Comparison of ENCODE assay signal across 8 cellular contexts in the genomic region with DNA sequence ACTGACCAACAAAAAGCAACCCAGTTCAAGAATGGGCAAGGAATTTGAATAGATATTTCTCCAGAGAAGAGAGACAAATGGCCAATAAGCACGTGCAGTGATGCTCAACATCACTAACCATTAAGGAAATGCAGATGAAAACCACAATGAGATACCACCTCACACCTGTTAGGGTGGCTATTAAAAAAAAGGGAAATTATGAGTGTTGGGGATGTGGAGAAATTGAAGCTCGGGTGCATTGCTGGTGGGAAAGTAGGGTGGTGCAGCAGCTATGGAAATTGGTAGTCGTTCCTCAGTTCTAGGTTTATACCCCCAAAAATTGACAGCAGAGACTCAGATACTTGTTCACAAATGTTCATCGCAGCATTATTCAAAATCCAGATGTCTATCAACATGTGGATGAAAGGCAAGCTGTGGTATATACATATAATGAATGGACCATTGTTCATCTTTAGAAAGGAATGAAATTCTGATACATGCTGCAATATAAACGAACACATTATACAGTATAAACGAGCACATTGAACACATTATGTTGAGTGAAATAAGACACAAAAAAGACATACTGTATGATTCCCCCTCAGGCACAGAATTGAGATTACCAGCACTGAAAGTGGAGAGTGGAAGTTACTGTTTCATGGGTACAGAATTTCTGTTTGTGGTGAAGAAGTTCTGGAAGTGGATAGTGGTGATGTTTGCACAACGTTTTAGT. TPM values are rescaled to one million over a fixed set of nuclear protein-coding genes. Genes with fewer than 3 reads are reported as not detected.
A peak's percentile ranks its signal among the peaks of the same experiment; 100 is the strongest.
DNase-seq lines count a peak whose midpoint lies in the region; ATAC-seq, FAIRE-seq and TF ChIP-seq lines count a peak whose summit lies in the region.

No MANE protein-coding gene starts in this region.

- TF ChIP-seq POLR2A in GM12878 (IDR thresholded peaks at IDR 0.05; ENCODE audit: low read depth, low read length): no peak

- no peak overlapping the region for H4K5ac ChIP-seq in mesendoderm (ENCODE audit: low read length)

- RAD21 ChIA-PET in GM12878 (lab: Charles Lee; ENCODE audit: unreplicated experiment): interaction anchor here (0.6 to 1.2 kb wide), 2 partner anchors 11 to 19 kb away, joined by 4 read pairs; no protein-coding TSS in a partner anchor

- H4K20me1 ChIP-seq in DND-41 (ENCODE audit: insufficient read depth, low read length) (peaks cover 50% of the 10 kb centered on the region), GM12878 (ENCODE audit: control insufficient read depth, insufficient read depth) (peaks cover 2% of the 10 kb centered on the region; the same call in 1 of the 2 replicates)

- POLR2A ChIA-PET in GM12878 (lab: Charles Lee): interaction anchor here (0.7 to 1.8 kb wide), 3 partner anchors 12 to 34 kb away, joined by 3 to 8 read pairs (median 4); partner anchors contain the start of gene UPF3A

- TF ChIP-seq EP300 in GM12878 (IDR thresholded peaks at IDR 0.05; ENCODE audit: borderline replicate concordance in 1 of 2, control insufficient read depth in 1 of 2, low read depth in 2 of 2, low read length in 2 of 2): no peak

- TSS peak; percentile 74 for BruUV-seq in GM12878 (replicated peaks; lab: Mats Ljungman, UMichigan)

- CTCF ChIA-PET in GM12878 (lab: Yijun Ruan, JAX): interaction anchor here (1.2 to 2.8 kb wide), 2 partner anchors 19 to 24 kb away, joined by 3 to 9 read pairs; no protein-coding TSS in a partner anchor

- H3K4me2 ChIP-seq in DND-41 (ENCODE audit: insufficient read depth, low read length): peak overlapping the region; percentile 85
- H3K4me2 ChIP-seq in GM12878 (ENCODE audit: control insufficient read depth, insufficient read depth): peak overlapping the region; percentile 66
- H3K4me2 ChIP-seq in mesendoderm (ENCODE audit: low read length): peak overlapping the region; percentile 88

- H3K27ac ChIP-seq in DND-41 (ENCODE audit: low read length): peak overlapping the region; percentile 92
- peak overlapping the region; percentile 73 for H3K27ac ChIP-seq in GM12878 (ENCODE audit: control insufficient read depth, insufficient read depth)
- H3K27ac ChIP-seq in mesendoderm (ENCODE audit: low read depth, low read length): peak overlapping the region; percentile 91

- no peak overlapping the region for H3K18ac ChIP-seq in mesendoderm (ENCODE audit: low read length)

- no peak overlapping the region for H2BK15ac ChIP-seq in mesendoderm (replicated peaks; ENCODE audit: low read depth)

- ATAC-seq in DND-41 (ENCODE audit: insufficient read depth, low read depth): peak; percentile 32; the same call in 2 of the 3 replicates
- peak; percentile 1; the same call in 2 of the 3 replicates for ATAC-seq in GM12878
- ATAC-seq in GM21786 (IDR thresholded peaks at IDR 0.05; ENCODE audit: unreplicated experiment): no peak

- SMC1A ChIA-PET in GM12878 (lab: Charles Lee; ENCODE audit: uncharacterized antibody, unreplicated experiment): interaction anchor here (0.6 to 1.1 kb wide), 3 partner anchors 20 to 38 kb away, joined by 3 read pairs; no protein-coding TSS in a partner anchor

- peak overlapping the region; percentile 98 for H3K56ac ChIP-seq in mesendoderm (ENCODE audit: low read length)

- no peak for TF ChIP-seq RAD21 in GM12878 (IDR thresholded peaks at IDR 0.05; ENCODE audit: insufficient read depth, low read depth, low read length)

- H3K9ac ChIP-seq in DND-41 (ENCODE audit: low read depth, low read length): peak overlapping the region; percentile 97
- peak overlapping the region; percentile 80 for H3K9ac ChIP-seq in GM12878 (ENCODE audit: control insufficient read depth, insufficient read depth, low read length)
- H3K9ac ChIP-seq in mesendoderm (ENCODE audit: low read length): peak overlapping the region; percentile 96

- no peak overlapping the region for H2BK5ac ChIP-seq in mesendoderm (ENCODE audit: low read length)

- H3K4me3 ChIP-seq in DND-41 (ENCODE audit: low read depth in 1 of 2, low read length in 2 of 2) (peak overlapping the region; percentile 74 to 87), GM12878 (peak overlapping the region; percentile 78), mesendoderm (ENCODE audit: low read length) (peak overlapping the region; percentile 84)

- no peak for FAIRE-seq in GM12878 (lab: Jason Lieb, UNC)

- peak overlapping the region; percentile 39 for H3K23ac ChIP-seq in mesendoderm (ENCODE audit: low read length)

- H3K27me3 ChIP-seq in DND-41 (ENCODE audit: insufficient read depth, low read length, poor library complexity) (no peaks in the 10 kb centered on the region), GM12878 (replicated peaks in 1 of 2; ENCODE audit: control insufficient read depth in 2 of 2, insufficient read depth in 2 of 2, low read length in 1 of 2) (no peaks in the 10 kb centered on the region), mesendoderm (ENCODE audit: insufficient read depth, low read length, poor library complexity) (no peaks in the 10 kb centered on the region)

- WGBS in GM12878 (ENCODE audit: insufficient coverage, insufficient replicate concordance, low lambda C conversion rate, missing lambda C conversion rate): 0% methylated on average over 7 of the region's 7 CpGs
- WGBS in mesendoderm (ENCODE audit: extremely low coverage, insufficient coverage, low lambda C conversion rate): no CpG with 5 or more reads among the region's 7 CpGs

- H2AK5ac ChIP-seq in mesendoderm (ENCODE audit: low read length): no peak overlapping the region

- H3K4me1 ChIP-seq in DND-41 (ENCODE audit: insufficient read depth, low read length) (peaks cover 67% of the 10 kb centered on the region), GM12878 (ENCODE audit: control insufficient read depth, insufficient read depth, low read length) (peaks cover 5% of the 10 kb centered on the region; the same call in 1 of the 2 replicates), mesendoderm (ENCODE audit: control insufficient read depth, low read depth, low read length) (peaks cover 4% of the 10 kb centered on the region)

- no peak overlapping the region for H3K4ac ChIP-seq in mesendoderm (ENCODE audit: low read depth, low read length)

- H3K9me3 ChIP-seq in DND-41 (ENCODE audit: insufficient read depth, low read length, severe bottlenecking): no peaks in the 10 kb centered on the region
- H3K9me3 ChIP-seq in GM12878 (replicated peaks; ENCODE audit: control insufficient read depth, insufficient read depth, low read length): no peaks in the 10 kb centered on the region

- DNase-seq in DND-41: peak; percentile 20
- DNase-seq in HT-29 (ENCODE audit: low spot score): peak; percentile 16
- no peak for DNase-seq in GM12878 (ENCODE audit: low read depth, low spot score)
- no peak for DNase-seq in mesendoderm
- DNase-seq in activated CD4-positive, CD25-positive, alpha-beta regulatory T cell treated with anti-CD3 and anti-CD28 coated beads, Interleukin-2, amount 50 U/mL, for 72 hours: no peak
- DNase-seq in NCI-H1694 treated with DMSO at 0.1 percent for 48 hours (lab: John Stamatoyannopoulos, UW): no peak
- no peak for DNase-seq in NCI-H2081 treated with DMSO at 0.1 percent for 48 hours (lab: John Stamatoyannopoulos, UW)

- in situ Hi-C loops in GM12878 (cut with MboI): no loop called here

- no peak overlapping the region for H4K8ac ChIP-seq in mesendoderm (ENCODE audit: low read depth, low read length)

- H3K36me3 ChIP-seq in DND-41 (ENCODE audit: insufficient read depth, low read length) (peaks cover 30% of the 10 kb centered on the region), GM12878 (ENCODE audit: control insufficient read depth in 2 of 2, insufficient read depth in 2 of 2, low read length in 1 of 2) (peaks cover 0 to 6% of the 10 kb centered on the region in 2 experiments; a peak in 2 of 4 replicates), mesendoderm (ENCODE audit: control insufficient read depth, insufficient read depth, low read length) (no peaks in the 10 kb centered on the region)

- no peak overlapping the region for H2BK120ac ChIP-seq in mesendoderm (ENCODE audit: low read depth, low read length)

- peaks cover 69% of the 10 kb centered on the region for H3K79me2 ChIP-seq in DND-41 (ENCODE audit: insufficient read depth, low read length)
- peaks cover 65% of the 10 kb centered on the region for H3K79me2 ChIP-seq in GM12878 (ENCODE audit: control insufficient read depth, insufficient read depth, low read length)
- peaks cover 26% of the 10 kb centered on the region for H3K79me2 ChIP-seq in mesendoderm (ENCODE audit: control insufficient read depth, insufficient read depth, low read length)

- H2AFZ ChIP-seq in DND-41 (ENCODE audit: low read depth, low read length) (peak overlapping the region; percentile 86), GM12878 (ENCODE audit: control insufficient read depth, low read depth, low read length) (no peak overlapping the region)

- TF ChIP-seq CTCF in DND-41 (IDR thresholded peaks at IDR 0.05; ENCODE audit: borderline replicate concordance, extremely low read depth, low read length, poor library complexity, severe bottlenecking) (no peak), GM12878 (IDR thresholded peaks at IDR 0.05 in 2 of 3, conservative IDR thresholded peaks at IDR 0.05 in 1 of 3; ENCODE audit: control insufficient read depth in 2 of 3, extremely low read depth in 1 of 3, insufficient read depth in 1 of 3, low read depth in 3 of 3, low read length in 3 of 3) (no peak)

- peaks cover 14% of the 10 kb centered on the region for H3K79me1 ChIP-seq in mesendoderm (ENCODE audit: low read length)

- intact Hi-C loops in GM12878 (cut with micrococcal nuclease; ENCODE audit: unreplicated experiment): no loop called here

RNA-seq across cellular contexts. Expression of gene CHAMP1, which starts 0.9 kb away (rescaled TPM):
- total RNA-seq in HT-29 (2014; rRNA removed; shearing (Covaris generic)): 16.1 and 16.9 TPM in 2 replicates
- total RNA-seq in GM12878 (2013; cell fraction: nucleolus; rRNA removed): 24.6 and 27.5 TPM in 2 replicates
- total RNA-seq in GM12878 (2014; rRNA removed): 18.1 and 18.5 TPM in 2 replicates
- total RNA-seq in GM12878 (2014; rRNA removed; fragmentation: Illumina TruSeq; extraction: Trizol): 15.7 and 15.8 TPM in 2 replicates
- 48.1 and 52.0 TPM in 2 replicates for total RNA-seq in GM12878 (2021)
- polyA plus RNA-seq in GM12878 (2011; ENCODE audit: low read depth): 13.3 TPM
- 16.0 and 20.2 TPM in 2 replicates for polyA plus RNA-seq in GM12878 (2011; rRNA removed)
- 21.0 and 31.3 TPM in 2 replicates for polyA plus RNA-seq in GM12878 (2011; cell fraction: cytosol; rRNA removed)
- polyA plus RNA-seq in GM12878 (2011; cell fraction: nucleus; rRNA removed): 36.9 and 45.2 TPM in 2 replicates
- 20.1 and 25.3 TPM in 2 replicates for polyA plus RNA-seq in GM12878 (2012)
- polyA plus RNA-seq in GM12878 (2014; fragmentation: Illumina TruSeq; extraction: Trizol): 54.8 and 57.8 TPM in 2 replicates
- polyA plus RNA-seq in GM12878 (2014; fragmentation: Nextera tagmentation; extraction: Ambion mirVana): 1 to 10 TPM; 1.1 to 2.8 TPM
- 27.3 and 27.5 TPM in 2 replicates for polyA plus RNA-seq in GM12878 (2014; rRNA removed)
- polyA plus RNA-seq in GM12878 (2016; fragmentation: Nextera tagmentation; extraction: Ambion mirVana): 10 to 100 TPM; 39.6 to 39.8 TPM
- 11.8 and 13.0 TPM in 2 replicates for polyA minus RNA-seq in GM12878 (2011; rRNA and poly(A)+ RNA removed)
- polyA minus RNA-seq in GM12878 (2011; cell fraction: cytosol; rRNA and poly(A)+ RNA removed): 11.5 and 14.7 TPM in 2 replicates
- 15.4 and 28.5 TPM in 2 replicates for polyA minus RNA-seq in GM12878 (2011; cell fraction: nucleus; rRNA and poly(A)+ RNA removed)
- 57.6 TPM for polyA plus RNA-seq in mesendoderm (2013, experiment 1 of 2)
- 55.4 TPM for polyA plus RNA-seq in mesendoderm (2013, experiment 2 of 2)

RNA-seq across cellular contexts. Expression of gene UPF3A, which starts 33.8 kb away (rescaled TPM):
- 33.5 and 41.9 TPM in 2 replicates for total RNA-seq in HT-29 (2014; rRNA removed; shearing (Covaris generic))
- 73.1 and 73.8 TPM in 2 replicates for total RNA-seq in GM12878 (2013; cell fraction: nucleolus; rRNA removed)
- total RNA-seq in GM12878 (2014; rRNA removed): 35.1 and 38.2 TPM in 2 replicates
- 43.5 TPM in 2 replicates for total RNA-seq in GM12878 (2014; rRNA removed; fragmentation: Illumina TruSeq; extraction: Trizol)
- total RNA-seq in GM12878 (2021): 40.0 and 42.6 TPM in 2 replicates
- polyA plus RNA-seq in GM12878 (2011; ENCODE audit: low read depth): 36.7 TPM
- polyA plus RNA-seq in GM12878 (2011; rRNA removed): 43.1 and 56.7 TPM in 2 replicates
- polyA plus RNA-seq in GM12878 (2011; cell fraction: cytosol; rRNA removed): 26.0 and 30.5 TPM in 2 replicates
- 50.5 and 71.9 TPM in 2 replicates for polyA plus RNA-seq in GM12878 (2011; cell fraction: nucleus; rRNA removed)
- polyA plus RNA-seq in GM12878 (2012): 43.3 and 48.8 TPM in 2 replicates
- 61.5 and 66.9 TPM in 2 replicates for polyA plus RNA-seq in GM12878 (2014; fragmentation: Illumina TruSeq; extraction: Trizol)
- 10 to 100 TPM; 18.6 to 34.4 TPM for polyA plus RNA-seq in GM12878 (2014; fragmentation: Nextera tagmentation; extraction: Ambion mirVana)
- polyA plus RNA-seq in GM12878 (2014; rRNA removed): 47.7 and 58.6 TPM in 2 replicates
- 10 to 100 TPM; 46.4 to 51.8 TPM for polyA plus RNA-seq in GM12878 (2016; fragmentation: Nextera tagmentation; extraction: Ambion mirVana)
- 12.1 and 12.2 TPM in 2 replicates for polyA minus RNA-seq in GM12878 (2011; rRNA and poly(A)+ RNA removed)
- polyA minus RNA-seq in GM12878 (2011; cell fraction: cytosol; rRNA and poly(A)+ RNA removed): 6.5 TPM in 2 replicates
- polyA minus RNA-seq in GM12878 (2011; cell fraction: nucleus; rRNA and poly(A)+ RNA removed): 15.5 and 27.9 TPM in 2 replicates
- polyA plus RNA-seq in mesendoderm (2013, experiment 1 of 2): 62.2 TPM
- 61.0 TPM for polyA plus RNA-seq in mesendoderm (2013, experiment 2 of 2)

Comparison
In these comparisons a context has a peak if more than half of its experiments do, and no peak if none do; other contexts are left out.
1. DNase-seq: peak in DND-41 (single experiment) and HT-29 (single experiment); none in GM12878 (single experiment), mesendoderm (single experiment), activated CD4-positive, CD25-positive, alpha-beta regulatory T cell treated with anti-CD3 and anti-CD28 coated beads, Interleukin-2, amount 50 U/mL, for 72 hours (single experiment), NCI-H1694 treated with DMSO at 0.1 percent for 48 hours (single experiment) and NCI-H2081 treated with DMSO at 0.1 percent for 48 hours (single experiment).
2. Peak in every context shown above with its lines, with median percentiles within 50 percentile points of each other: H3K27ac ChIP-seq, H3K4me2 ChIP-seq, H3K4me3 ChIP-seq and H3K9ac ChIP-seq.